ENCODE assay signal across 35 cellular contexts in the genomic region with DNA sequence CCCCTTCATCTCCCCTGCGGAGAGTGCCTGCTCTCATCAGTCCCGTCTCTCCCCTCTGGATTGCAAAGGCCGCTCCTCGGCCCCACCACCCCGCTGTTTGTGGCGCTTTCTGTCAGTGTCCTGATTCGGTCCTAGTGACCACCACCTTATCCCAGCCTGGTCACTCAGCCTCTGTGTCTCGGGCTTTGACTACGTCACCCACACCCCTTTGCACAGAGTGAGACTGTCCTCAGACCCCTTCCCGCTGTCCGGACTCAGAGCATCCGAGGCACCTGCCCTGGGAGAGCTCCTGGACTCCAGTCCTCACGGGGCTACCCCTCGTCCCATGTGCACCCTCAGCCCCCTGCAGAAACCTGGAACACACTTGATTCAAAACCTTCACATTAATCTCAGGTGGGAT.
"Had no signal": no experiment of that assay in that cellular context is flagged by ENCODE, and none has a peak within 500 bp of the region (broad histone marks: within the 10 kb centered on the region; RNA-seq: fewer than 3 reads in every experiment).

No MANE protein-coding gene starts in this region.

- ATAC-seq: activated CD8-positive, alpha-beta T cell treated with anti-CD3 and anti-CD28 coated beads for 36 hours; activated naive CD4-positive, alpha-beta T cell treated with anti-CD3 and anti-CD28 coated beads, Interleukin-2, amount 50 U/mL, for 72 hours; activated T-cell treated with anti-CD3 and anti-CD28 coated beads, Interleukin-2, amount 50 U/mL, for 4 hours; activated T-cell treated with anti-CD3 and anti-CD28 coated beads, Interleukin-2, amount 50 U/mL, for 72 hours; activated T-helper 17 cell treated with anti-CD3 and anti-CD28 coated beads, Interleukin-2, amount 50 U/mL, for 72 hours had no signal

- DNase-seq: activated B cell treated with CpG ODN at 0.5 μM for 24 hours; activated CD4-positive, alpha-beta memory T cell treated with anti-CD3 and anti-CD28 coated beads for 36 hours; activated CD4-positive, alpha-beta T cell treated with anti-CD3 and anti-CD28 coated beads for 4 hours; activated CD4-positive, alpha-beta T cell treated with anti-CD3 and anti-CD28 coated beads, Interleukin-2, amount 10 ng/mL, durations not matched to agents 24 days and 14 days; activated CD4-positive, alpha-beta T cell treated with anti-CD3 and anti-CD28 coated beads, Interleukin-2, amount 50 U/mL, for 1 hour; activated CD4-positive, alpha-beta T cell treated with anti-CD3 and anti-CD28 coated beads, Interleukin-2, amount 50 U/mL, for 4 hours; activated CD4-positive, CD25-positive, alpha-beta regulatory T cell treated with anti-CD3 and anti-CD28 coated beads, Interleukin-2, amount 50 U/mL, for 72 hours; activated CD8-positive, alpha-beta memory T cell treated with anti-CD3 and anti-CD28 coated beads, Interleukin-2, amount 50 U/mL, for 4 hours; activated CD8-positive, alpha-beta T cell treated with anti-CD3 and anti-CD28 coated beads for 36 hours; activated effector memory CD4-positive, alpha-beta T cell treated with anti-CD3 and anti-CD28 coated beads, Interleukin-2, amount 50 U/mL, for 16 hours; activated gamma-delta T cell treated with Interleukin-2 at 50 U/mL for 16 hours; activated naive CD4-positive, alpha-beta T cell; activated naive CD4-positive, alpha-beta T cell treated with anti-CD3 and anti-CD28 coated beads for 36 hours; activated naive CD4-positive, alpha-beta T cell treated with anti-CD3 and anti-CD28 coated beads, Interleukin-2, amount 50 U/mL, for 16 hours; activated naive CD8-positive, alpha-beta T cell treated with anti-CD3 and anti-CD28 coated beads for 36 hours; activated T-cell treated with anti-CD3 and anti-CD28 coated beads for 4 hours; activated T-cell treated with anti-CD3 and anti-CD28 coated beads, Interleukin-2, amount 50 U/mL, for 1 hour; activated T-cell treated with anti-CD3 and anti-CD28 coated beads, Interleukin-2, amount 50 U/mL, for 4 hours; activated T-cell treated with anti-CD3 and anti-CD28 coated beads, Interleukin-2, amount 50 U/mL, for 72 hours; adrenal gland; amniotic stem cell; central memory CD4-positive, alpha-beta T cell; T-helper 1 cell; T-helper 2 cell; T-helper 9 cell had no signal

- H3K9me3 ChIP-seq: adrenal gland, ascending aorta had no signal

- H3K4me3 Mint-ChIP-seq: activated B cell treated with CpG ODN at 0.5 μM for 24 hours; activated CD4-positive, alpha-beta memory T cell treated with anti-CD3 and anti-CD28 coated beads for 36 hours; activated CD4-positive, alpha-beta T cell treated with anti-CD3 and anti-CD28 coated beads, Interleukin-2, amount 10 ng/mL, durations not matched to agents 24 days and 14 days; activated CD8-positive, alpha-beta T cell treated with anti-CD3 and anti-CD28 coated beads for 36 hours; activated naive CD4-positive, alpha-beta T cell treated with anti-CD3 and anti-CD28 coated beads for 36 hours; activated naive CD8-positive, alpha-beta T cell treated with anti-CD3 and anti-CD28 coated beads for 36 hours; activated T-cell treated with anti-CD3 and anti-CD28 coated beads, Interleukin-2, amount 50 U/mL, for 4 hours; activated T-cell treated with anti-CD3 and anti-CD28 coated beads, Interleukin-2, amount 50 U/mL, for 72 hours; activated T-helper 1 cell treated with anti-CD3 and anti-CD28 coated beads, Interleukin-12 subunit alpha, Interleukin-12 subunit beta, Interleukin-2, Interleukin-4 antibody, amounts not matched to agents 30 ng/mL and 10 ng/mL and 1 ng/mL, durations not matched to agents 14 hours and 24 hours and 36 hours; activated T-helper 17 cell treated with anti-CD3 and anti-CD28 coated beads, Interleukin-2, amount 50 U/mL, for 72 hours; brain; T-helper 1 cell treated with Interleukin-12 subunit alpha and Interleukin-12 subunit beta and Interleukin-4 antibody, amounts not matched to agents 30 μg/mL and 1 μg/mL, for 36 hours; T-helper 2 cell treated with Interferon-gamma antibody and Interleukin-4, amounts not matched to agents 5 μg/mL and 100 μg/mL, for 36 hours had no signal

- H3K27me3 Mint-ChIP-seq: activated B cell treated with CpG ODN at 0.5 μM for 24 hours; activated CD4-positive, alpha-beta T cell treated with anti-CD3 and anti-CD28 coated beads, Interleukin-2, amount 10 ng/mL, durations not matched to agents 24 days and 14 days; activated CD8-positive, alpha-beta T cell treated with anti-CD3 and anti-CD28 coated beads for 36 hours had no signal

- H3K36me3 ChIP-seq: adrenal gland, ascending aorta, cardiac muscle cell had no signal

- H3K4me3 ChIP-seq: adrenal gland, ascending aorta, cardiac muscle cell had no signal

- H3K4me1 Mint-ChIP-seq: activated B cell treated with CpG ODN at 0.5 μM for 24 hours; activated CD4-positive, alpha-beta T cell treated with anti-CD3 and anti-CD28 coated beads, Interleukin-2, amount 10 ng/mL, durations not matched to agents 24 days and 14 days; activated naive CD8-positive, alpha-beta T cell treated with anti-CD3 and anti-CD28 coated beads for 36 hours had no signal

- H3K27ac ChIP-seq: adrenal gland, ascending aorta, cardiac muscle cell, VCaP had no signal

- FAIRE-seq: TTC549 had no signal

- H3K4me1 ChIP-seq: adrenal gland, ascending aorta had no signal

- H3K36me3 Mint-ChIP-seq: activated CD4-positive, alpha-beta memory T cell treated with anti-CD3 and anti-CD28 coated beads for 36 hours; activated naive CD4-positive, alpha-beta T cell treated with anti-CD3 and anti-CD28 coated beads, Interleukin-2, amount 50 U/mL, for 72 hours; activated naive CD8-positive, alpha-beta T cell treated with anti-CD3 and anti-CD28 coated beads for 36 hours; brain had no signal

- H3K27ac Mint-ChIP-seq: activated B cell treated with CpG ODN at 0.5 μM for 24 hours; activated CD4-positive, alpha-beta memory T cell treated with anti-CD3 and anti-CD28 coated beads for 36 hours; activated CD4-positive, alpha-beta T cell treated with anti-CD3 and anti-CD28 coated beads, Interleukin-2, amount 10 ng/mL, durations not matched to agents 24 days and 14 days; activated CD8-positive, alpha-beta T cell treated with anti-CD3 and anti-CD28 coated beads for 36 hours; activated naive CD4-positive, alpha-beta T cell treated with anti-CD3 and anti-CD28 coated beads for 36 hours; activated naive CD4-positive, alpha-beta T cell treated with anti-CD3 and anti-CD28 coated beads, Interleukin-2, amount 50 U/mL, for 72 hours; activated naive CD8-positive, alpha-beta T cell treated with anti-CD3 and anti-CD28 coated beads for 36 hours; activated T-cell treated with anti-CD3 and anti-CD28 coated beads, Interleukin-2, amount 50 U/mL, for 72 hours; activated T-helper 1 cell treated with anti-CD3 and anti-CD28 coated beads, Interleukin-12 subunit alpha, Interleukin-12 subunit beta, Interleukin-2, Interleukin-4 antibody, amounts not matched to agents 30 ng/mL and 10 ng/mL and 1 ng/mL, durations not matched to agents 14 hours and 24 hours and 36 hours; activated T-helper 17 cell treated with anti-CD3 and anti-CD28 coated beads, Interleukin-2, amount 50 U/mL, for 72 hours; T-helper 1 cell treated with Interleukin-12 subunit alpha and Interleukin-12 subunit beta and Interleukin-4 antibody, amounts not matched to agents 30 μg/mL and 1 μg/mL, for 36 hours; T-helper 2 cell treated with Interferon-gamma antibody and Interleukin-4, amounts not matched to agents 5 μg/mL and 100 μg/mL, for 36 hours had no signal

- H3K9me3 Mint-ChIP-seq: activated B cell treated with CpG ODN at 0.5 μM for 24 hours; activated CD4-positive, alpha-beta T cell treated with anti-CD3 and anti-CD28 coated beads, Interleukin-2, amount 10 ng/mL, durations not matched to agents 24 days and 14 days; activated CD8-positive, alpha-beta T cell treated with anti-CD3 and anti-CD28 coated beads for 36 hours; activated naive CD4-positive, alpha-beta T cell treated with anti-CD3 and anti-CD28 coated beads for 36 hours; activated naive CD4-positive, alpha-beta T cell treated with anti-CD3 and anti-CD28 coated beads, Interleukin-2, amount 50 U/mL, for 72 hours; activated naive CD8-positive, alpha-beta T cell treated with anti-CD3 and anti-CD28 coated beads for 36 hours; activated T-cell treated with anti-CD3 and anti-CD28 coated beads, Interleukin-2, amount 50 U/mL, for 4 hours; activated T-cell treated with anti-CD3 and anti-CD28 coated beads, Interleukin-2, amount 50 U/mL, for 72 hours; activated T-helper 1 cell treated with anti-CD3 and anti-CD28 coated beads, Interleukin-12 subunit alpha, Interleukin-12 subunit beta, Interleukin-2, Interleukin-4 antibody, amounts not matched to agents 30 ng/mL and 10 ng/mL and 1 ng/mL, durations not matched to agents 14 hours and 24 hours and 36 hours; activated T-helper 17 cell treated with anti-CD3 and anti-CD28 coated beads, Interleukin-2, amount 50 U/mL, for 72 hours; T-helper 2 cell treated with Interferon-gamma antibody and Interleukin-4, amounts not matched to agents 5 μg/mL and 100 μg/mL, for 36 hours had no signal

- H3K27me3 ChIP-seq: adrenal gland, ascending aorta had no signal
